ENCODE assay signal across 12 cellular contexts in the genomic region with DNA sequence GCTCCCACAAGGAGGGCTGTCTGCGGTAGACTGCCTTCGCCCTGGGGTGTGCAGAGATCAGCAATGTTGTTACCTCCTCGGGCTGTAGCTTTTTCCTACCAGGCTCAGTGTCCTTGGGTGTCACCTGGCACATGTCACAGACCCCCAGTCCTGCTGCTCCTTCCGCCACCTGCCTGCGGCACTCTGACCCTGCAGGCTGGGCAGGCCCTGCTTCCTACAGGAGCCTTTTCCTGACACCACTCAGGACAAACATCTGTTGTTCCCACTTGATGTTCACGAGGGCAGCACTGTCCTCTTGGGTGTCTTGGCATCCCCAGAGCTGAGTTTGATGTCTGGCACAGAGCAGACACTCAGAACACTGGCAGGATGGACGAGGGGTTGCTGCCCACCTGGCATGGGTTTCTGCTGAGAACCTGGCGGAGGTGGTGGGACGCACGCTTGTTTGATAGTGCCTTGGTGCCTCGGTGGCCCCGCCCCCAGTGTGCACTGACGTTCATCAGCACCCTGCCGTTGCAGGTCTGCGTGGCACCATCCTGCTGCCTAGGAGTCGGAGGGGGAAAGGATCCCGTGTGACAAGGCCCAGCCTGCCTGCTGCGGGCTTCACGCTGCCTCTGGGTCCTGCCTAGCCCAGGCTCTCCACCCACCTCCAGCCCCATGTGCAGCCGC.
"Had no signal": no experiment of that assay in that cellular context is flagged by ENCODE, and none has a peak within 500 bp of the region (broad histone marks: within the 10 kb centered on the region; RNA-seq: fewer than 3 reads in every experiment).

No MANE protein-coding gene starts in this region.

- DNase-seq: activated CD4-positive, alpha-beta T cell treated with anti-CD3 and anti-CD28 coated beads for 1 hour; activated CD8-positive, alpha-beta memory T cell treated with anti-CD3 and anti-CD28 coated beads for 24 hours; islet precursor cell; left ventricle myocardium inferior; mesenchymal stem cell; small intestine; SW 1271; T1000; thyroid gland had no signal

- H3K9me3 ChIP-seq: breast epithelium, left ventricle myocardium inferior, thyroid gland had no signal

- H3K9me3 Mint-ChIP-seq: activated naive CD4-positive, alpha-beta T cell treated with anti-CD3 and anti-CD28 coated beads, Interleukin-2, amount 50 U/mL, for 24 hours; neural crest cell had no signal

- H3K36me3 ChIP-seq: breast epithelium had no signal

- H3K4me1 Mint-ChIP-seq: neural crest cell had no signal

- H3K27me3 Mint-ChIP-seq: activated naive CD4-positive, alpha-beta T cell treated with anti-CD3 and anti-CD28 coated beads, Interleukin-2, amount 50 U/mL, for 24 hours had no signal

- H3K4me3 ChIP-seq: breast epithelium, left ventricle myocardium inferior, thyroid gland had no signal

- H3K27ac ChIP-seq: breast epithelium, left ventricle myocardium inferior, thyroid gland had no signal

- H3K27ac Mint-ChIP-seq: activated naive CD4-positive, alpha-beta T cell treated with anti-CD3 and anti-CD28 coated beads, Interleukin-2, amount 50 U/mL, for 24 hours had no signal

- H3K27me3 ChIP-seq: breast epithelium, thyroid gland had no signal

- H3K36me3 Mint-ChIP-seq: activated naive CD4-positive, alpha-beta T cell treated with anti-CD3 and anti-CD28 coated beads, Interleukin-2, amount 50 U/mL, for 24 hours had no signal

- H3K4me3 Mint-ChIP-seq: activated naive CD4-positive, alpha-beta T cell treated with anti-CD3 and anti-CD28 coated beads, Interleukin-2, amount 50 U/mL, for 24 hours; neural crest cell had no signal
